Comparison of ENCODE assay signal across 25 cellular contexts in genomic region chr13:33767140-33767539, GRCh38. TPM values are rescaled to one million over a fixed set of nuclear protein-coding genes. Genes with fewer than 3 reads are reported as not detected.
A peak's percentile ranks its signal among the peaks of the same experiment; 100 is the strongest.
DNase-seq lines count a peak whose midpoint lies in the region; ATAC-seq and TF ChIP-seq lines count a peak whose summit lies in the region.
"Had no signal": no experiment of that assay in that cellular context is flagged by ENCODE, and none has a peak within 500 bp of the region (broad histone marks: within the 10 kb centered on the region; RNA-seq: fewer than 3 reads in every experiment).

No MANE protein-coding gene starts in this region.

- no peaks in the 10 kb centered on the region for H3K9me2 ChIP-seq in PC-3 (replicated peaks; ENCODE audit: low read length)

- no peaks in the 10 kb centered on the region for H3K36me3 ChIP-seq in HEK293 (ENCODE audit: control insufficient read depth in 2 of 2, insufficient read depth in 1 of 2, low read length in 2 of 2)
- no peaks in the 10 kb centered on the region for H3K36me3 ChIP-seq in PC-3 (ENCODE audit: low read depth, low read length)
- H3K36me3 ChIP-seq: BE2C, BLaER1 had no signal

- peak; percentile 28 for DNase-seq in M059J (ENCODE audit: low read depth)
- DNase-seq in PC-3, result peak; percentile 10
- DNase-seq in fibroblast of villous mesenchyme (ENCODE audit: low read depth), result peak; percentile 33
- no peak for DNase-seq in hippocampal formation (lab: John Stamatoyannopoulos, UW)
- DNase-seq in NCI-H69 (lab: John Stamatoyannopoulos, UW), result no peak
- no peak for DNase-seq in GM19240 (ENCODE audit: insufficient read length, low spot score)
- DNase-seq: 8988T; ACHN; BE2C; C1 segment of cervical spinal cord; CD4-positive, alpha-beta memory T cell; CD4-positive, CD25-positive, alpha-beta regulatory T cell; CD8-positive, alpha-beta memory T cell; COR-L47; DMS 273 treated with DMSO at 0.1 percent for 48 hours; DMS153; DMS53; DMS79; DND-41; EL; GDM1 had no signal

- H3K27ac ChIP-seq in HEK293 (ENCODE audit: extremely low read depth, low read depth, low read length) (no peak overlapping the region), PC-3 (ENCODE audit: low read length) (no peak overlapping the region)
- H3K27ac ChIP-seq: BLaER1 had no signal

- BruUV-seq in PC-3 (replicated peaks; lab: Mats Ljungman, UMichigan), result no TSS peak

- no peak overlapping the region for H2AFZ ChIP-seq in PC-3 (ENCODE audit: low read length)

- H3F3A ChIP-seq in PC-3 (ENCODE audit: low read length, unreplicated experiment), result no peaks in the 10 kb centered on the region

- CTCF ChIA-PET in HEK293 (lab: Yijun Ruan, JAX) (no interaction called here), PC-3 (lab: Charles Lee) (no interaction called here)

- ATAC-seq in PC-3 (no peak), HG02759 (IDR thresholded peaks at IDR 0.05; ENCODE audit: unreplicated experiment) (no peak)
- ATAC-seq: GM12878 had no signal

- H3K9me3 ChIP-seq in HEK293 (ENCODE audit: control insufficient read depth, insufficient read depth, low read depth, low read length), result no peaks in the 10 kb centered on the region
- H3K9me3 ChIP-seq in PC-3 (ENCODE audit: low read length), result no peaks in the 10 kb centered on the region
- H3K9me3 ChIP-seq: BE2C, BLaER1 had no signal

- no peak overlapping the region for H3K4me3 ChIP-seq in HEK293 (ENCODE audit: low read depth, low read length)
- no peak overlapping the region for H3K4me3 ChIP-seq in PC-3 (ENCODE audit: low read length)
- H3K4me3 ChIP-seq in fibroblast of villous mesenchyme (ENCODE audit: low read depth, low read length), result no peak overlapping the region
- H3K4me3 ChIP-seq: BLaER1, GM12878 had no signal

- H3K9ac ChIP-seq in PC-3 (ENCODE audit: low read length), result no peak overlapping the region
- H3K9ac ChIP-seq: BLaER1 had no signal

- POLR2A ChIA-PET in HEK293 (lab: Yijun Ruan, JAX), result no interaction called here
- POLR2A ChIA-PET in PC-3 (lab: Charles Lee; ENCODE audit: unreplicated experiment), result no interaction called here

- H4K20me1 ChIP-seq in PC-3 (ENCODE audit: low read length), result no peaks in the 10 kb centered on the region
- H4K20me1 ChIP-seq: BLaER1 had no signal

- H3K27me3 ChIP-seq in PC-3 (ENCODE audit: low read length), result no peaks in the 10 kb centered on the region
- H3K27me3 ChIP-seq: BE2C, BLaER1 had no signal

- no peaks in the 10 kb centered on the region for H3K79me2 ChIP-seq in PC-3 (ENCODE audit: low read length)

- H3K4me1 ChIP-seq in HEK293 (ENCODE audit: control insufficient read depth, insufficient read depth, low read length) (no peaks in the 10 kb centered on the region), PC-3 (ENCODE audit: insufficient read depth, low read length) (no peaks in the 10 kb centered on the region; the same call in 1 of the 2 replicates)
- H3K4me1 ChIP-seq: BE2C, BLaER1 had no signal

- H3K4me2 ChIP-seq in PC-3 (ENCODE audit: low read length), result no peak overlapping the region
- H3K4me2 ChIP-seq: BLaER1 had no signal

- intact Hi-C loops in PC-3 (cut with micrococcal nuclease), result no loop called here

- TF ChIP-seq CTCF in HEK293 (tag by site-specific recombination; IDR thresholded peaks at IDR 0.05) (no peak), PC-3 (conservative IDR thresholded peaks at IDR 0.05; ENCODE audit: low read depth, low read length) (no peak), fibroblast of villous mesenchyme (IDR thresholded peaks at IDR 0.05; ENCODE audit: insufficient read depth, low read depth, low read length) (no peak)

TF ChIP-seq in HEK293, 187 proteins besides CTCF, POLR2A, EP300 and RAD21:
- TF ChIP-seq IKZF3 (tag by site-specific recombination; IDR thresholded peaks at IDR 0.05), result no peak
- peak; percentile 97 for TF ChIP-seq ZNF549 (tag by site-specific recombination; IDR thresholded peaks at IDR 0.05)

RNA-seq across cellular contexts. Expression of gene RFC3, which starts 50.8 kb away (rescaled TPM):
- 39.8 and 51.5 TPM in 2 replicates for total RNA-seq in M059J (2014; rRNA removed; shearing (Covaris generic))
- total RNA-seq in PC-3 (2014; rRNA removed) (30.3 and 32.2 TPM in 2 replicates), fibroblast of villous mesenchyme (13.2 and 18.6 TPM in 2 replicates)

Comparison
In these comparisons a context has a peak if more than half of its experiments do, and no peak if none do; other contexts are left out.
1. DNase-seq: peak in M059J (single experiment), PC-3 (single experiment) and fibroblast of villous mesenchyme (single experiment); none in hippocampal formation (0 of 2), NCI-H69 (single experiment) and GM19240 (single experiment).